ENCODE assay signal across 1 cellular context in genomic region chr4:25162566-25162965, GRCh38.
TF ChIP-seq lines count a peak whose summit lies in the region.

No MANE protein-coding gene starts in this region.

TF ChIP-seq in HCT116, 20 proteins besides CTCF, POLR2A, EP300 and RAD21 (continued from another document):
- TF ChIP-seq ZBTB33 (IDR thresholded peaks at IDR 0.05; ENCODE audit: extremely low read depth, insufficient replicate concordance, low read length), result no peak
- no peak for TF ChIP-seq SRF (IDR thresholded peaks at IDR 0.05; ENCODE audit: low read depth)
- TF ChIP-seq FOSL1 (IDR thresholded peaks at IDR 0.05; ENCODE audit: low read depth), result no peak
